In genomic region chr2:169980001-169980400, GRCh38 we compare ENCODE assay signal across 27 cellular contexts.
"Had no signal": no experiment of that assay in that cellular context is flagged by ENCODE, and none has a peak within 500 bp of the region (broad histone marks: within the 10 kb centered on the region; RNA-seq: fewer than 3 reads in every experiment).

No MANE protein-coding gene starts in this region.

- H3K9ac ChIP-seq: neural progenitor cell had no signal

- H3K4me1 ChIP-seq: colonic mucosa, gastroesophageal sphincter, lower lobe of right lung, neural progenitor cell, pancreas, thyroid gland had no signal

- H3K27ac ChIP-seq: colonic mucosa, gastroesophageal sphincter, left ventricle myocardium inferior, lower lobe of right lung, neural progenitor cell, pancreas, thyroid gland had no signal

- DNase-seq: colonic mucosa; dermis blood vessel endothelial cell; effector CD4-positive, alpha-beta T cell; endodermal cell; foreskin fibroblast; glutamatergic neuron; immature natural killer cell; kidney; left cardiac atrium; left ventricle myocardium inferior; lower lobe of right lung; midbrain; occipital lobe; pancreas; right cardiac atrium; stimulated activated CD4-positive, alpha-beta T cell treated with anti-CD3 and anti-CD28 coated beads, Interleukin-2, amount 100 ng/mL, for 48 hours; stimulated activated naive CD4-positive, alpha-beta T cell treated with Interleukin-2 at 50 U/mL for 16 hours; thyroid gland had no signal

- H3K4me2 ChIP-seq: neural progenitor cell, smooth muscle cell had no signal

- FAIRE-seq: endothelial cell of umbilical vein, kidney, pancreas, urothelium cell line had no signal

- H3K36me3 ChIP-seq: colonic mucosa, pancreas, thyroid gland had no signal

- H3K27me3 ChIP-seq: colonic mucosa, gastroesophageal sphincter, neural progenitor cell, pancreas, thyroid gland had no signal

- H3K4me3 Mint-ChIP-seq: endodermal cell; immature natural killer cell; memory B cell; natural killer cell treated with Interleukin-12 subunit alpha and Interleukin-12 subunit beta and Interleukin-15 and Interleukin-18, amount 100 ng/mL, for 72 hours; neural progenitor cell; type B pancreatic cell had no signal

- H3K27ac Mint-ChIP-seq: endodermal cell; memory B cell; natural killer cell treated with Interleukin-12 subunit alpha and Interleukin-12 subunit beta and Interleukin-15 and Interleukin-18, amount 100 ng/mL, for 72 hours; neural progenitor cell; progenitor cell of endocrine pancreas; type B pancreatic cell had no signal

- H3K4me1 Mint-ChIP-seq: neural progenitor cell had no signal

- H3K4me3 ChIP-seq: colonic mucosa, gastroesophageal sphincter, left ventricle myocardium inferior, lower lobe of right lung, neural progenitor cell, pancreas, smooth muscle cell, thyroid gland had no signal

- H2AFZ ChIP-seq: neural progenitor cell had no signal

- H3K27me3 Mint-ChIP-seq: memory B cell; natural killer cell treated with Interleukin-12 subunit alpha and Interleukin-12 subunit beta and Interleukin-15 and Interleukin-18, amount 100 ng/mL, for 72 hours; progenitor cell of endocrine pancreas; type B pancreatic cell had no signal

- ATAC-seq: gastroesophageal sphincter; left cardiac atrium; lower lobe of right lung; natural killer cell treated with Interleukin-12 subunit alpha and Interleukin-12 subunit beta and Interleukin-15 and Interleukin-18, amount 100 ng/mL, for 72 hours; pancreas; right cardiac atrium had no signal

- H3K9me3 ChIP-seq: colonic mucosa, pancreas, thyroid gland had no signal
